ENCODE assay signal across 14 cellular contexts in the genomic region with DNA sequence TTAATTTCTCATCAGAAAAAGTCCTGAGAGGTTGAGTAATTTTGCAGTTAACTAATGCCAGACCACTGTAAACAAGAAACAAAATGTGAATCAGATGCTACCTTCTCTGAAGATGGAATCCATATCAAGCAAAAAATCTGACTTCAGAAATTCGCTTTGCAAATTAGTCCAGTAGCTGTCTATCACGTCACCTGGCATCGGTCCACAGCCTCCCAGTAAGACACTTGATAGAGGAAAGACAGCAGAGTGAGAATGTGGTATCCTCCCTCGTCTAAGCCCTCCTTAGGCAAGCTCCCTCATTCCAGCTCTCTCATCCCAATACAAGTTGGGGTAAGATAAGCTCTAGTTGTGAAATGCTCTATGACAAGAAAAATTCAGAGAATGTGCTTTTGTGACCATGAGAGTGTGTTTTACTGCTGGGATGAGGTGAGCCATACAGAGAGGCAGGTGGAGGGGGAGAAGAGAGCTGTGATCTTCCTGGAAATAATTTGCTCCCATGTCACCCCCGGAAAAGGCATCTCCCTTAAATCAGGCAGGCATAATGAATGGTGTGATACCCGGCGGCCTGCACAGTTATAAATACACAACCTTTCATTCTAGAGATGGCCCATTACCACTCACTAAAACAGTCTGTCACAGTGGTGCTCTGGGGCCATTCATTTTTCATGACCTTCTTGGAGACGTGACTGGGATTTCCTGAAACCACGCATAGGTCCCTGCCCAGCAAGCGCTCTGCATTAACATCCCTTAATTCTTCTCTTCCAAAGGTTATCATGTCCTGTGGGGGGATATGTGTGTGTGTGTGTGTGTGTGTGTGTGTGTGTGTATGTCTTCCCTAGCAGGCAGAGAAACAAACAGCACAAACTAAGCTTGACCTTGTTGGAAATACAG.
A peak's percentile ranks its signal among the peaks of the same experiment; 100 is the strongest.
DNase-seq lines count a peak whose midpoint lies in the region; ATAC-seq, FAIRE-seq and TF ChIP-seq lines count a peak whose summit lies in the region.
"Had no signal": no experiment of that assay in that cellular context is flagged by ENCODE, and none has a peak within 500 bp of the region (broad histone marks: within the 10 kb centered on the region; RNA-seq: fewer than 3 reads in every experiment).

No MANE protein-coding gene starts in this region.

- TF ChIP-seq CTCF in AG09309 (IDR thresholded peaks at IDR 0.05; ENCODE audit: control insufficient read depth, insufficient read depth, low read depth, low read length, missing control alignments) (no peak), brain microvascular endothelial cell (IDR thresholded peaks at IDR 0.05; ENCODE audit: low read depth, low read length, missing control alignments) (no peak), lung (IDR thresholded peaks at IDR 0.05; ENCODE audit: control extremely low read depth, extremely low read depth) (no peak)

- H3K27me3 ChIP-seq in brain microvascular endothelial cell (replicated peaks) = no peaks in the 10 kb centered on the region
- no peaks in the 10 kb centered on the region for H3K27me3 ChIP-seq in lung (ENCODE audit: control insufficient read depth, insufficient read depth)
- H3K27me3 ChIP-seq: breast epithelium had no signal

- ATAC-seq in lung (ENCODE audit: insufficient read depth, low FRiP score) = peak; percentile 36

- H3K9me3 ChIP-seq in lung (ENCODE audit: control insufficient read depth in 2 of 2, insufficient read depth in 1 of 2, low read length in 1 of 2) = no peaks in the 10 kb centered on the region
- H3K9me3 ChIP-seq: breast epithelium had no signal

- H3K27ac ChIP-seq in brain microvascular endothelial cell (no peak overlapping the region), lung (ENCODE audit: low read depth in 1 of 2, low read length in 1 of 2) (no peak overlapping the region)
- H3K27ac ChIP-seq: PC-9 had no signal

- peaks cover 0 to 9% of the 10 kb centered on the region in 2 donors for H3K4me1 ChIP-seq in lung (ENCODE audit: control insufficient read depth in 2 of 2, insufficient read depth in 2 of 2, low read length in 2 of 2)
- H3K4me1 ChIP-seq: breast epithelium had no signal

- in situ Hi-C loops in brain microvascular endothelial cell (cut with HindIII; ENCODE audit: low pct_ligation_motif_present, low sequenced_read_pairs) = no loop called here

- peak; percentile 72 for FAIRE-seq in HTR-8/SVneo (lab: Jason Lieb, UNC)
- FAIRE-seq: D721Med had no signal

- H3K4me3 ChIP-seq in AG09309 (ENCODE audit: control insufficient read depth, low read depth, low read length) = no peak overlapping the region
- no peak overlapping the region for H3K4me3 ChIP-seq in brain microvascular endothelial cell (ENCODE audit: low read depth, low read length)
- no peak overlapping the region for H3K4me3 ChIP-seq in lung
- H3K4me3 ChIP-seq: breast epithelium, PC-9 had no signal

- 71 to 74% methylated on average over 10 of the region's 10 CpGs for WGBS in lung, 2 donors

- no peaks in the 10 kb centered on the region for H3K36me3 ChIP-seq in brain microvascular endothelial cell (replicated peaks)
- H3K36me3 ChIP-seq in lung (ENCODE audit: control insufficient read depth in 2 of 2, insufficient read depth in 2 of 2, low read length in 2 of 2) = no peaks in the 10 kb centered on the region
- H3K36me3 ChIP-seq: breast epithelium had no signal

- DNase-seq in AG09309 (ENCODE audit: low read depth) = peak; percentile 81
- peak; percentile 57 for DNase-seq in HTR-8/SVneo (ENCODE audit: insufficient read length, low spot score)
- DNase-seq in brain microvascular endothelial cell = peak; percentile 61
- DNase-seq in lung (ENCODE audit: low spot score) = no peak
- no peak for DNase-seq in stimulated activated naive CD4-positive, alpha-beta T cell treated with Interleukin-2 at 50 U/mL for 16 hours (lab: John Stamatoyannopoulos, UW)
- DNase-seq in NCI-H128 (lab: John Stamatoyannopoulos, UW; ENCODE audit: unreplicated experiment) = no peak
- no peak for DNase-seq in T1000 (lab: John Stamatoyannopoulos, UW)
- DNase-seq in middle frontal gyrus (ENCODE audit: extremely low spot score, low spot score) = no peak
- DNase-seq: activated CD4-positive, alpha-beta T cell treated with anti-CD3 and anti-CD28 coated beads, Interleukin-2, amount 50 U/mL, for 48 hours; Kasumi-1; PC-9; stimulated activated CD4-positive, alpha-beta T cell treated with anti-CD3 and anti-CD28 coated beads, Interleukin-12 subunit alpha, Interleukin-12 subunit beta, amount 100 ng/mL, for 4 hours had no signal

Comparison
In these comparisons a context has a peak if more than half of its experiments do, and no peak if none do; other contexts are left out.
1. DNase-seq: peak in AG09309 (single experiment), HTR-8/SVneo (single experiment) and brain microvascular endothelial cell (single experiment); none in lung (single experiment), stimulated activated naive CD4-positive, alpha-beta T cell treated with Interleukin-2 at 50 U/mL for 16 hours (single experiment), NCI-H128 (single experiment), T1000 (single experiment) and middle frontal gyrus (single experiment).